In the genomic region with DNA sequence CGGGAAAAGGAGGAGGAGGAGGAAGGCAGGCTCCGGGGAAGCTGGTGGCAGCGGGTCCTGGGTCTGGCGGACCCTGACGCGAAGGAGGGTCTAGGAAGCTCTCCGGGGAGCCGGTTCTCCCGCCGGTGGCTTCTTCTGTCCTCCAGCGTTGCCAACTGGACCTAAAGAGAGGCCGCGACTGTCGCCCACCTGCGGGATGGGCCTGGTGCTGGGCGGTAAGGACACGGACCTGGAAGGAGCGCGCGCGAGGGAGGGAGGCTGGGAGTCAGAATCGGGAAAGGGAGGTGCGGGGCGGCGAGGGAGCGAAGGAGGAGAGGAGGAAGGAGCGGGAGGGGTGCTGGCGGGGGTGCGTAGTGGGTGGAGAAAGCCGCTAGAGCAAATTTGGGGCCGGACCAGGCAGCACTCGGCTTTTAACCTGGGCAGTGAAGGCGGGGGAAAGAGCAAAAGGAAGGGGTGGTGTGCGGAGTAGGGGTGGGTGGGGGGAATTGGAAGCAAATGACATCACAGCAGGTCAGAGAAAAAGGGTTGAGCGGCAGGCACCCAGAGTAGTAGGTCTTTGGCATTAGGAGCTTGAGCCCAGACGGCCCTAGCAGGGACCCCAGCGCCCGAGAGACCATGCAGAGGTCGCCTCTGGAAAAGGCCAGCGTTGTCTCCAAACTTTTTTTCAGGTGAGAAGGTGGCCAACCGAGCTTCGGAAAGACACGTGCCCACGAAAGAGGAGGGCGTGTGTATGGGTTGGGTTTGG, we compare ENCODE assay signal across 1 cellular context.
TF ChIP-seq lines count a peak whose summit lies in the region.

TSS of gene CFTR (plus strand) at position 546 of the 745 bp plus-strand sequence. CDS start at position 616, 70 bp downstream.

TF ChIP-seq in A549, 52 proteins besides CTCF, POLR2A, EP300 and RAD21 (continued from another document):
- TF ChIP-seq REST (IDR thresholded peaks at IDR 0.05) (no peak), EHMT2 (IDR thresholded peaks at IDR 0.05; ENCODE audit: low read depth) (no peak), HOXA7 (CRISPR knock-in tag; IDR thresholded peaks at IDR 0.05) (no peak), JUNB (IDR thresholded peaks at IDR 0.05) (no peak), PHF8 (IDR thresholded peaks at IDR 0.05; ENCODE audit: borderline replicate concordance, low read depth) (no peak)
